In the genomic region with DNA sequence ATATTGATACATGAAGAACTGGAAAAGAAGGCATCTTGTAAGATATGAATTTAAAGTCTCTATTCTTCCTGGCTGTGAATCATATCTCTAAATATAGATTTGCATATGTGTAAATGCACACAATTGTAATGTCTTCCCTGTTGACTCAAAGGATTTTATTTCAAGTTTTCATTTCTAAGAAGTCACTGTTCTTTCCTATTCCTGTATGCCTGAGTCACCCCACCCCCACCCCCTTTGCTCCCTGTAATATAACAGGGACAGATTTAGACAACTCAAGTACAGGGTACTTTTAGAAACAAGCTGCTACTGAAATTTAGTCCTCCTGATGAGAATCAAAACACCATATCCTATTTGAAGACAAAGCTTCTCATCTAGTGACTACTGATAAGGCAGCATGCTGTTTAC, we compare ENCODE assay signal across 14 cellular contexts.
"Had no signal": no experiment of that assay in that cellular context is flagged by ENCODE, and none has a peak within 500 bp of the region (broad histone marks: within the 10 kb centered on the region; RNA-seq: fewer than 3 reads in every experiment).

No MANE protein-coding gene starts in this region.

- H3K27me3 ChIP-seq: transverse colon, vagina had no signal

- H3K36me3 ChIP-seq: transverse colon, vagina, WERI-Rb-1 had no signal

- H3K4me1 ChIP-seq: transverse colon, vagina had no signal

- ATAC-seq: effector memory CD8-positive, alpha-beta T cell; left lobe of liver; stimulated activated naive CD8-positive, alpha-beta T cell treated with anti-CD3 and anti-CD28 coated beads, Interleukin-15, Interleukin-2, amounts not matched to agents 100 U/mL and 50 U/mL, for 24 hours had no signal

- H3K9me3 ChIP-seq: transverse colon, vagina had no signal

- DNase-seq: activated CD4-positive, alpha-beta T cell treated with anti-CD3 and anti-CD28 coated beads for 1 hour; activated CD8-positive, alpha-beta memory T cell treated with anti-CD3 and anti-CD28 coated beads, Interleukin-2, amount 50 U/mL, for 4 hours; activated gamma-delta T cell; activated T-cell treated with anti-CD3 and anti-CD28 coated beads, Interleukin-2, amount 50 U/mL, for 48 hours; effector memory CD8-positive, alpha-beta T cell; hypothalamus; nephron progenitor cell; stimulated activated CD4-positive, alpha-beta T cell treated with anti-CD3 and anti-CD28 coated beads, Interleukin-2, amount 100 ng/mL, for 24 hours; stimulated activated naive CD8-positive, alpha-beta T cell treated with anti-CD3 and anti-CD28 coated beads, Interleukin-15, Interleukin-2, amounts not matched to agents 100 U/mL and 50 U/mL, for 24 hours; substantia nigra; transverse colon; WERI-Rb-1 had no signal

- H3K27ac ChIP-seq: transverse colon, vagina, WERI-Rb-1 had no signal

- H3K4me3 ChIP-seq: transverse colon, vagina had no signal
